31 cellular contexts compared by ENCODE assay signal in the genomic region with DNA sequence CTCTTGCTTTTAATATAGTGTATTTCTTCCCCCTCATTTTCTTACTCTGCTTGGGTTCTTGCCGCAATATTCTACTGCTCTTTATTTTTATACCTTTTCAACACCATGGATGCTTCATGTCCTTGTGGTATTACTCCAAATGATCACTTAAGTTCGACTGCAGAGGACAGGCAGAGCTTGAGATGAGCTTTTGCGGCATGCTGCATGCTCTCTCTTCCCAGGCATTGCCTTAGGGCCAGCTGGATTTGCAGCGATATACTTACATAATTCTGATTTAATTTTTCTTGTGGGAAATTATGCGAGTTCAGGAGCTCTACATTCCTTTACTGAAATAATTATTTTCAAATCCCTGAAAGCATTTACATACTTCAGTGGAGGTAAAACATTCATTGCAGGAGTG.
"Had no signal": no experiment of that assay in that cellular context is flagged by ENCODE, and none has a peak within 500 bp of the region (broad histone marks: within the 10 kb centered on the region; RNA-seq: fewer than 3 reads in every experiment).

No MANE protein-coding gene starts in this region.

- DNase-seq: activated effector memory CD4-positive, alpha-beta T cell treated with anti-CD3 and anti-CD28 coated beads, Interleukin-2, amount 50 U/mL, for 16 hours; activated effector memory CD4-positive, alpha-beta T cell treated with Interleukin-2 at 50 U/mL for 16 hours; activated gamma-delta T cell; activated gamma-delta T cell treated with Interleukin-2 at 50 U/mL for 16 hours; activated naive CD4-positive, alpha-beta T cell; activated naive CD4-positive, alpha-beta T cell treated with anti-CD3 and anti-CD28 coated beads for 36 hours; activated naive CD4-positive, alpha-beta T cell treated with anti-CD3 and anti-CD28 coated beads, Interleukin-2, amount 10 ng/mL, durations not matched to agents 7 days and 5 days; activated naive CD4-positive, alpha-beta T cell treated with anti-CD3 and anti-CD28 coated beads, Interleukin-2, amount 50 U/mL, for 16 hours; activated naive CD4-positive, alpha-beta T cell treated with Interleukin-2 at 50 U/mL for 16 hours; activated naive CD8-positive, alpha-beta T cell treated with anti-CD3 and anti-CD28 coated beads for 36 hours; activated naive CD8-positive, alpha-beta T cell treated with anti-CD3 and anti-CD28 coated beads, Interleukin-2, amount 10 ng/mL, durations not matched to agents 7 days and 5 days; activated naive CD8-positive, alpha-beta T cell treated with anti-CD3 and anti-CD28 coated beads, Interleukin-2, amount 50 U/mL, for 24 hours; activated T-cell treated with anti-CD3 and anti-CD28 coated beads for 4 hours; activated T-cell treated with anti-CD3 and anti-CD28 coated beads, Interleukin-2, amount 50 U/mL, for 1 hour; activated T-cell treated with anti-CD3 and anti-CD28 coated beads, Interleukin-2, amount 50 U/mL, for 24 hours; activated T-cell treated with anti-CD3 and anti-CD28 coated beads, Interleukin-2, amount 50 U/mL, for 4 hours; activated T-cell treated with anti-CD3 and anti-CD28 coated beads, Interleukin-2, amount 50 U/mL, for 48 hours; activated T-cell treated with anti-CD3 and anti-CD28 coated beads, Interleukin-2, amount 50 U/mL, for 72 hours; adrenal gland; amniotic stem cell; amygdala; anterior cingulate cortex; aorta; body of pancreas; brain microvascular endothelial cell; central memory CD4-positive, alpha-beta T cell; cerebellar nuclear complex had no signal

- ATAC-seq: activated naive CD4-positive, alpha-beta T cell treated with anti-CD3 and anti-CD28 coated beads, Interleukin-2, amount 50 U/mL, for 72 hours; activated naive CD8-positive, alpha-beta T cell treated with anti-CD3 and anti-CD28 coated beads, Interleukin-2, amount 50 U/mL, for 24 hours; activated T-cell treated with anti-CD3 and anti-CD28 coated beads, Interleukin-2, amount 50 U/mL, for 4 hours; activated T-cell treated with anti-CD3 and anti-CD28 coated beads, Interleukin-2, amount 50 U/mL, for 72 hours; activated T-helper 17 cell treated with anti-CD3 and anti-CD28 coated beads, Interleukin-2, amount 50 U/mL, for 72 hours; body of pancreas had no signal

- H3K27me3 ChIP-seq: adrenal gland, ascending aorta, body of pancreas, brain microvascular endothelial cell, cardiac muscle cell had no signal

- H3K9me3 ChIP-seq: adrenal gland, ascending aorta, body of pancreas had no signal

- H3K27ac ChIP-seq: adrenal gland, ascending aorta, body of pancreas, brain microvascular endothelial cell, cardiac muscle cell had no signal

- H3K4me3 ChIP-seq: adrenal gland, ascending aorta, body of pancreas, cardiac muscle cell had no signal

- H3K36me3 ChIP-seq: adrenal gland, ascending aorta, brain microvascular endothelial cell, cardiac muscle cell had no signal

- H3K4me1 ChIP-seq: adrenal gland, ascending aorta, body of pancreas had no signal
